ENCODE assay signal across 15 cellular contexts in genomic region chr5:151682240-151682639, GRCh38. TPM values are rescaled to one million over a fixed set of nuclear protein-coding genes. Genes with fewer than 3 reads are reported as not detected.
DNase-seq lines count a peak whose midpoint lies in the region; ATAC-seq, FAIRE-seq and TF ChIP-seq lines count a peak whose summit lies in the region.
"Had no signal": no experiment of that assay in that cellular context is flagged by ENCODE, and none has a peak within 500 bp of the region (broad histone marks: within the 10 kb centered on the region; RNA-seq: fewer than 3 reads in every experiment).

No MANE protein-coding gene starts in this region.

- FAIRE-seq in RCC 7860 (lab: Jason Lieb, UNC) = no peak

- CTCF ChIA-PET in RWPE1 (lab: Yijun Ruan, JAX) = interaction anchor here (1.2 kb wide), 1 partner anchor 31 kb away, joined by 4 read pairs; no protein-coding TSS in a partner anchor

- no peaks in the 10 kb centered on the region for H3K27me3 ChIP-seq in ACC112 (ENCODE audit: insufficient read depth, low read length)
- no peaks in the 10 kb centered on the region for H3K27me3 ChIP-seq in fibroblast of lung (ENCODE audit: control insufficient read depth, insufficient read depth, low read length)
- no peaks in the 10 kb centered on the region for H3K27me3 ChIP-seq in rectal smooth muscle tissue (ENCODE audit: control insufficient read depth, insufficient read depth, low read length)

- H3K9me3 ChIP-seq in fibroblast of lung (ENCODE audit: control insufficient read depth, insufficient read depth, low read depth, low read length) = no peaks in the 10 kb centered on the region

- H3K4me3 ChIP-seq in ACC112 (ENCODE audit: low read depth, low read length) = peak overlapping the region; percentile 99
- H3K4me3 ChIP-seq in fibroblast of lung (replicated peaks in 1 of 4; ENCODE audit: control extremely low read depth in 1 of 4, insufficient read depth in 1 of 4, low read depth in 3 of 4, low read length in 4 of 4) = peak overlapping the region; percentile 15 to 94 (median 27)
- H3K4me3 ChIP-seq in rectal smooth muscle tissue (ENCODE audit: low read length) = peak overlapping the region; percentile 17

- DNase-seq in RWPE1 (ENCODE audit: low spot score) (no peak), fibroblast of lung (ENCODE audit: low read depth in 2 of 2) (peak; percentile 18 to 51), RKO (ENCODE audit: low spot score) (no peak), RCC 7860 (ENCODE audit: low spot score) (no peak)
- no peak for DNase-seq in activated CD8-positive, alpha-beta memory T cell treated with anti-CD3 and anti-CD28 coated beads, Interleukin-2, amount 50 U/mL, for 48 hours
- DNase-seq: activated CD4-positive, alpha-beta memory T cell treated with anti-CD3 and anti-CD28 coated beads for 36 hours; activated naive CD4-positive, alpha-beta T cell treated with Interleukin-2 at 50 U/mL for 16 hours; AML-193; naive thymus-derived CD4-positive, alpha-beta T cell; NCI-H146; NCI-H774 had no signal

- H3K4me2 ChIP-seq in fibroblast of lung (ENCODE audit: extremely low read depth, insufficient read depth, low read length) = no peak overlapping the region

- H2AFZ ChIP-seq in ACC112 (ENCODE audit: low read length, unreplicated experiment) = no peak overlapping the region
- no peak overlapping the region for H2AFZ ChIP-seq in fibroblast of lung (ENCODE audit: low read length)

- H3K9ac ChIP-seq in fibroblast of lung (ENCODE audit: insufficient read depth, low read length) = no peak overlapping the region
- H3K9ac ChIP-seq in rectal smooth muscle tissue (ENCODE audit: low read length) = no peak overlapping the region

- H3K27ac ChIP-seq in ACC112 (ENCODE audit: low read depth, low read length) (peak overlapping the region; percentile 85), RWPE1 (peak overlapping the region; percentile 91), fibroblast of lung (ENCODE audit: insufficient read depth, low read length) (peak overlapping the region; percentile 99), rectal smooth muscle tissue (ENCODE audit: low read depth, low read length) (peak overlapping the region; percentile 38)

- H3K79me2 ChIP-seq in ACC112 (ENCODE audit: control insufficient read depth, insufficient read depth, low read length, unreplicated experiment) (peaks cover 94% of the 10 kb centered on the region), fibroblast of lung (ENCODE audit: control insufficient read depth, insufficient read depth, low read length) (peaks cover 93% of the 10 kb centered on the region)

- H4K20me1 ChIP-seq in fibroblast of lung (ENCODE audit: control insufficient read depth, extremely low read depth, insufficient read depth, low read length) = peaks cover 2% of the 10 kb centered on the region

- ATAC-seq in HG03520 (IDR thresholded peaks at IDR 0.05; ENCODE audit: unreplicated experiment) = no peak
- ATAC-seq: naive thymus-derived CD4-positive, alpha-beta T cell; stimulated activated memory B cell treated with anti-CD40 and anti-IgM and Interleukin-4, amounts not matched to agents 10 μg/mL and 1 μg/mL and 100 μg/mL, for 72 hours had no signal

- TF ChIP-seq CTCF in RWPE1 (conservative IDR thresholded peaks at IDR 0.05; ENCODE audit: low read depth) = no peak
- TF ChIP-seq CTCF in fibroblast of lung (conservative IDR thresholded peaks at IDR 0.05 in 1 of 2, IDR thresholded peaks at IDR 0.05 in 1 of 2; ENCODE audit: low read depth in 1 of 2, low read length in 2 of 2) = peak in 1 of 2 donors; percentile 8

- POLR2A ChIA-PET in RWPE1 (lab: Yijun Ruan, JAX; ENCODE audit: low non-redundant PET) = no interaction called here

- peaks cover 36% of the 10 kb centered on the region for H3K36me3 ChIP-seq in ACC112 (ENCODE audit: insufficient read depth, low read length)
- H3K36me3 ChIP-seq in fibroblast of lung (ENCODE audit: control insufficient read depth, insufficient read depth, low read length) = peaks cover 5% of the 10 kb centered on the region
- no peaks in the 10 kb centered on the region for H3K36me3 ChIP-seq in rectal smooth muscle tissue (ENCODE audit: control insufficient read depth, insufficient read depth, low read length)

- H3K4me1 ChIP-seq in ACC112 (ENCODE audit: control insufficient read depth, insufficient read depth, low read length, unreplicated experiment) = peaks cover 71% of the 10 kb centered on the region
- H3K4me1 ChIP-seq in fibroblast of lung (ENCODE audit: control insufficient read depth, extremely low read depth, insufficient read depth, low read length) = peaks cover 42% of the 10 kb centered on the region
- peaks cover 42% of the 10 kb centered on the region for H3K4me1 ChIP-seq in rectal smooth muscle tissue (ENCODE audit: control insufficient read depth, insufficient read depth, low read length)

RNA-seq across cellular contexts. Expression of gene SPARC, which starts 4.5 kb away (rescaled TPM):
- total RNA-seq in fibroblast of lung = 408 and 448 TPM in 2 replicates
- polyA plus RNA-seq in fibroblast of lung = 3,177 and 6,513 TPM in 2 replicates
- polyA plus RNA-seq in fibroblast of lung (2012) = 2,724 and 6,217 TPM in 2 replicates
- polyA minus RNA-seq in fibroblast of lung (ENCODE audit: low replicate concordance) = 2,926 and 5,651 TPM in 2 replicates
- total RNA-seq: activated CD4-positive, alpha-beta memory T cell treated with anti-CD3 and anti-CD28 coated beads for 36 hours had no signal

Comparison
In these comparisons a context has a peak if more than half of its experiments do, and no peak if none do; other contexts are left out.
1. H3K27ac ChIP-seq: peak in every context shown above with its lines; median percentile 99 in fibroblast of lung; 91 in RWPE1; 85 in ACC112; 38 in rectal smooth muscle tissue.
2. H3K4me3 ChIP-seq: peak in every context shown above with its lines; median percentile 99 in ACC112; 27 in fibroblast of lung; 17 in rectal smooth muscle tissue.
3. DNase-seq: peak in fibroblast of lung (2 of 2); none in RWPE1 (single experiment), RKO (single experiment), RCC 7860 (single experiment) and activated CD8-positive, alpha-beta memory T cell treated with anti-CD3 and anti-CD28 coated beads, Interleukin-2, amount 50 U/mL, for 48 hours (single experiment).